ENCODE assay signal across 17 cellular contexts in the genomic region with DNA sequence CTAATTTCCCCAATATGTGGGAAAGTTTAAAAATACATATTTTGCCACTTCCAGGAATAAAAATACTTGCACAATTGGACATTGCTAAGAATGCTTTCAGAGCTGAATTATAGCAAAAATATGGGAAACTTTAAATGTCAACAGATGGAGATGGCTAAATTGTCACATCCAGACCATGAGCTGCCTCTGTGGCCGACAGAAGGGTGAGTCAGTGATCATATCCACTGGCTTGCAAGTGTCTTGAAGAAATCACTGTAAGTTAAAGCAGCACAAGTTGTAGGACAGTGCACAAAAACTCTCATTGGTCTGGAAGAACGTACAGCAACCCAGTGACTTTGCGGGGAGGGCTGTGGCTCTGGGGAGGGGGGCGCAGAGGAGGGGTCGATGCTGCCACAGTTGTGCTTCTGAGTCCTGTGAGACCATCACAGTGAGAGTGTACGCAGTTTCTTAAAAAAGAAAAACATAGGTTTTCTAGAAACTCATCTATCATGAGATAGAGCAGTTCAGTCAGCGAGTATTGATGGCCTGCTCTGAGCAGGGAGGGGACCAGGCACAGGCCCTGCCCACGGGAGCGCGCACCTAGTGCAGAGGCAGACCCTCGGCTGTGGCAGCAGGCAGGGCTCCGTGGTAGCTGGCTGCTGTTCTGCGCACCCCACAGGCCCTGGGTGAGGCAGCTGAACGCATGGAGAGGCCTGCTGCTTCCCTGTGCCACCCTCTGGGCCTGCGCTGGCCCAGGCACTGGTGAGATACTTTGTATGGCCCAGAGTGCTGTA.
"Had no signal": no experiment of that assay in that cellular context is flagged by ENCODE, and none has a peak within 500 bp of the region (broad histone marks: within the 10 kb centered on the region; RNA-seq: fewer than 3 reads in every experiment).

No MANE protein-coding gene starts in this region.

- H3K9me3 ChIP-seq: gastrocnemius medialis, heart right ventricle, mucosa of descending colon, ovary, right atrium auricular region, thoracic aorta, transverse colon had no signal

- ATAC-seq: gastrocnemius medialis; heart right ventricle; mucosa of descending colon; naive thymus-derived CD8-positive, alpha-beta T cell; stimulated activated effector memory CD8-positive, alpha-beta T cell treated with anti-CD3 and anti-CD28 coated beads, Interleukin-12 subunit alpha, Interleukin-12 subunit beta, amount 100 ng/mL, for 72 hours; stimulated activated naive CD8-positive, alpha-beta T cell treated with anti-CD3 and anti-CD28 coated beads, Interleukin-15, Interleukin-2, amounts not matched to agents 100 U/mL and 50 U/mL, for 24 hours had no signal

- H3K36me3 ChIP-seq: gastrocnemius medialis, ovary, right atrium auricular region, thoracic aorta, transverse colon had no signal

- H3K4me3 Mint-ChIP-seq: naive thymus-derived CD8-positive, alpha-beta T cell; stimulated activated effector memory CD8-positive, alpha-beta T cell treated with anti-CD3 and anti-CD28 coated beads, Interleukin-12 subunit alpha, Interleukin-12 subunit beta, amount 100 ng/mL, for 72 hours had no signal

- H3K27me3 ChIP-seq: gastrocnemius medialis, heart right ventricle, ovary, right atrium auricular region, transverse colon had no signal

- H3K9me3 Mint-ChIP-seq: naive thymus-derived CD8-positive, alpha-beta T cell had no signal

- H3K4me3 ChIP-seq: coronary artery, gastrocnemius medialis, heart right ventricle, mucosa of descending colon, ovary, right atrium auricular region, thoracic aorta, transverse colon had no signal

- H3K27me3 Mint-ChIP-seq: naive thymus-derived CD8-positive, alpha-beta T cell had no signal

- H3K4me1 ChIP-seq: gastrocnemius medialis, right atrium auricular region, transverse colon had no signal

- H3K27ac Mint-ChIP-seq: stimulated activated effector memory CD8-positive, alpha-beta T cell treated with anti-CD3 and anti-CD28 coated beads, Interleukin-12 subunit alpha, Interleukin-12 subunit beta, amount 100 ng/mL, for 72 hours had no signal

- H3K27ac ChIP-seq: coronary artery, gastrocnemius medialis, heart right ventricle, ovary, right atrium auricular region, thoracic aorta, transverse colon had no signal

- H3K36me3 Mint-ChIP-seq: stimulated activated effector memory CD8-positive, alpha-beta T cell treated with anti-CD3 and anti-CD28 coated beads, Interleukin-12 subunit alpha, Interleukin-12 subunit beta, amount 100 ng/mL, for 72 hours had no signal

- DNase-seq: effector CD4-positive, alpha-beta T cell; gastrocnemius medialis; heart right ventricle; hypothalamus; kidney glomerular epithelial cell; naive thymus-derived CD8-positive, alpha-beta T cell; ovary; small intestine; stimulated activated CD4-positive, alpha-beta T cell treated with anti-CD3 and anti-CD28 coated beads, Interleukin-4, amount 100 ng/mL, for 1 hour; stimulated activated CD8-positive, alpha-beta memory T cell treated with anti-CD3 and anti-CD28 coated beads, Interleukin-4, amount 100 ng/mL, for 48 hours; stimulated activated naive CD8-positive, alpha-beta T cell treated with anti-CD3 and anti-CD28 coated beads, Interleukin-15, Interleukin-2, amounts not matched to agents 100 U/mL and 50 U/mL, for 24 hours; transverse colon had no signal
